ENCODE assay signal across 8 cellular contexts in the genomic region with DNA sequence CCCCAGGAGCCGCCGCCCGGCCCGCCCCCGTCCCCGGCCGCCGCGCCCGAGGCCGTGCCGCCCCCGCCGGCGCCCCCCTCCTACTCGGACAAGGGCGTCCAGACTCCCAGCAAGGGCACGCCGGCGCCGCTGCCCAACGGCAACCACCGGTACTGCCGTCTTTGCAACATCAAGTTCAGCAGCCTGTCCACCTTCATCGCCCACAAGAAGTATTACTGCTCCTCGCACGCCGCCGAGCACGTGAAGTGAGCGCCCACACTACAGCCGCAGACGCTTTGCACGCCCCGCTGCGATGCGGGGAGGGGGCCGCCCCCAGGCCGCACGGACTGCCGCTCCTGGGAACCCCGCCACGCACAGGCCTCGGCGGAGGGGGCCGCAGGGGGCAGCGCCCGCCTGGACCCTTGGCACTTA. TPM values are rescaled to one million over a fixed set of nuclear protein-coding genes. Genes with fewer than 3 reads are reported as not detected.
DNase-seq lines count a peak whose midpoint lies in the region; ATAC-seq and TF ChIP-seq lines count a peak whose summit lies in the region.

No MANE protein-coding gene starts in this region.

- H3K27me3 ChIP-seq in BJ (ENCODE audit: control insufficient read depth, insufficient read depth, low read length) (peaks cover 13% of the 10 kb centered on the region), OCI-LY1 (ENCODE audit: insufficient read depth, low read length) (peaks cover 4% of the 10 kb centered on the region; the same call in 1 of the 2 replicates), subcutaneous abdominal adipose tissue (ENCODE audit: control insufficient read depth in 5 of 5, insufficient read depth in 4 of 5, low read length in 5 of 5) (peaks cover 15 to 22% (median 19%) of the 10 kb centered on the region in 5 donors), uterus (no peaks in the 10 kb centered on the region)

- no peaks in the 10 kb centered on the region for H3K9me3 Mint-ChIP-seq in MCF 10A (ENCODE audit: unreplicated experiment)

- H3K27ac ChIP-seq in OCI-LY1 (ENCODE audit: low read depth, low read length, poor library complexity, severe bottlenecking) (no peak overlapping the region), subcutaneous abdominal adipose tissue (ENCODE audit: low read depth, low read length) (no peak overlapping the region), uterus (peak overlapping the region in 1 of 2 donors; percentile 65)

- no peaks in the 10 kb centered on the region for H4K20me1 ChIP-seq in OCI-LY1 (ENCODE audit: insufficient read depth, low read length)

- TF ChIP-seq CTCF in BJ (IDR thresholded peaks at IDR 0.05; ENCODE audit: insufficient read depth, low read depth, low read length) (0 out of 2 replicates have a peak, but pooled peaks have one; percentile 13), OCI-LY1 (IDR thresholded peaks at IDR 0.05; ENCODE audit: low read length) (no peak), MCF 10A (IDR thresholded peaks at IDR 0.05; ENCODE audit: unreplicated experiment) (peak; percentile 19), uterus (IDR thresholded peaks at IDR 0.05) (peak in 2 of 4 experiments; percentile 2 to 17)

- H3K79me2 ChIP-seq in OCI-LY1 (ENCODE audit: insufficient read depth, low read length), result no peaks in the 10 kb centered on the region

- no peaks in the 10 kb centered on the region for H3K9me2 ChIP-seq in OCI-LY1 (ENCODE audit: low read depth, low read length)

- H3K4me3 Mint-ChIP-seq in MCF 10A (ENCODE audit: unreplicated experiment), result peak overlapping the region; percentile 71

- DNase-seq in BJ (ENCODE audit: low read depth) (no peak), MCF 10A (ENCODE audit: unreplicated experiment) (peak; percentile 35), left colon (peak in 1 of 2 donors; percentile 70), uterus (no peak)

- no peak overlapping the region for H2AFZ ChIP-seq in OCI-LY1 (ENCODE audit: low read length)

- H3K9ac ChIP-seq in OCI-LY1 (ENCODE audit: low read length) (peak overlapping the region; percentile 29; the same call in 1 of the 2 replicates), subcutaneous abdominal adipose tissue (ENCODE audit: low read length in 5 of 5) (peak overlapping the region in 3 of 5 donors; percentile 35 to 68 (median 53))

- H3K4me2 ChIP-seq in OCI-LY1 (ENCODE audit: low read length), result peak overlapping the region; percentile 58

- POLR2A ChIA-PET in BJ (lab: Charles Lee), result no interaction called here
- POLR2A ChIA-PET in MCF 10A (lab: Yijun Ruan, JAX), result no interaction called here

- H3K36me3 ChIP-seq in BJ (ENCODE audit: control insufficient read depth, insufficient read depth, low read length) (peaks cover 5% of the 10 kb centered on the region), OCI-LY1 (ENCODE audit: insufficient read depth, low read length) (peaks cover 4% of the 10 kb centered on the region; the same call in 1 of the 2 replicates), subcutaneous abdominal adipose tissue (ENCODE audit: control insufficient read depth in 5 of 5, insufficient read depth in 5 of 5, low read length in 5 of 5) (peaks cover 0 to 5% (median 0%) of the 10 kb centered on the region in 5 donors), uterus (no peaks in the 10 kb centered on the region)

- intact Hi-C loops in MCF 10A (cut with micrococcal nuclease), result no loop called here
- intact Hi-C loops in left colon (cut with DNase I, micrococcal nuclease), result no loop called here
- intact Hi-C loops in uterus (cut with DNase I; ENCODE audit: low total_unique reads), result no loop called here

- CTCF ChIA-PET in BJ (lab: Yijun Ruan, JAX) (no interaction called here), MCF 10A (lab: Yijun Ruan, JAX) (no interaction called here)

- H3K27me3 Mint-ChIP-seq in MCF 10A (ENCODE audit: insufficient read depth, unreplicated experiment), result peaks cover 12% of the 10 kb centered on the region

- peaks cover 21% of the 10 kb centered on the region for H3K36me3 Mint-ChIP-seq in MCF 10A (ENCODE audit: insufficient read depth, unreplicated experiment)

- no peaks in the 10 kb centered on the region for H3F3A ChIP-seq in OCI-LY1 (ENCODE audit: insufficient read depth, low read length)

- peak; percentile 23 for ATAC-seq in GM21390 (IDR thresholded peaks at IDR 0.05; ENCODE audit: unreplicated experiment)
- peak; percentile 44 for ATAC-seq in left colon
- ATAC-seq in HG03378 (IDR thresholded peaks at IDR 0.05; ENCODE audit: unreplicated experiment), result no peak

- no TSS peak for BruUV-seq in MCF 10A (replicated peaks; lab: Mats Ljungman, UMichigan)

- H3K4me3 ChIP-seq in BJ (ENCODE audit: low read depth, low read length), result peak overlapping the region; percentile 58
- H3K4me3 ChIP-seq in OCI-LY1 (ENCODE audit: low read depth, low read length, poor library complexity, severe bottlenecking), result peak overlapping the region; percentile 56
- peak overlapping the region in 4 of 5 donors; percentile 37 to 67 (median 59) for H3K4me3 ChIP-seq in subcutaneous abdominal adipose tissue (ENCODE audit: low read depth in 1 of 5, low read length in 5 of 5)
- H3K4me3 ChIP-seq in uterus, result peak overlapping the region in 1 of 2 donors; percentile 36

- H3K4me1 ChIP-seq in OCI-LY1 (ENCODE audit: insufficient read depth, low read length, severe bottlenecking) (peaks cover 6% of the 10 kb centered on the region), subcutaneous abdominal adipose tissue (ENCODE audit: control insufficient read depth in 5 of 5, insufficient read depth in 5 of 5, low read length in 5 of 5) (peaks cover 2 to 24% (median 18%) of the 10 kb centered on the region in 5 donors), uterus (peaks cover 4 to 18% of the 10 kb centered on the region in 2 donors)

- no peak for TF ChIP-seq POLR2A in uterus (IDR thresholded peaks at IDR 0.05)

- peak overlapping the region; percentile 80 for H3K27ac Mint-ChIP-seq in MCF 10A (ENCODE audit: low read depth, unreplicated experiment)

- no peaks in the 10 kb centered on the region for H3K4me1 Mint-ChIP-seq in MCF 10A (ENCODE audit: insufficient read depth, unreplicated experiment)

- no peaks in the 10 kb centered on the region for H3K9me3 ChIP-seq in OCI-LY1 (ENCODE audit: low read length)
- H3K9me3 ChIP-seq in subcutaneous abdominal adipose tissue (ENCODE audit: control insufficient read depth in 5 of 5, low read length in 5 of 5), result no peaks in the 10 kb centered on the region
- H3K9me3 ChIP-seq in uterus, result no peaks in the 10 kb centered on the region

RNA-seq across cellular contexts. Expression of gene ZC3H18, which starts 35.5 kb away (rescaled TPM):
- 7.9 and 11.2 TPM in 2 replicates for polyA plus RNA-seq in BJ (2011; rRNA removed)
- polyA minus RNA-seq in BJ (2011; rRNA and poly(A)+ RNA removed), result 5.7 and 6.7 TPM in 2 replicates
- total RNA-seq in MCF 10A (2022) (34.4 and 40.5 TPM in 2 replicates), left colon (10 to 100 TPM; 32.6 to 43.7 TPM), uterus (10 to 100 TPM in 2 of 4 donors, 1 to 10 TPM in 1, under 1 TPM in 1; 0.88 to 58.8 (median 9.5) TPM)
